Comparison of ENCODE assay signal across 8 cellular contexts in the genomic region with DNA sequence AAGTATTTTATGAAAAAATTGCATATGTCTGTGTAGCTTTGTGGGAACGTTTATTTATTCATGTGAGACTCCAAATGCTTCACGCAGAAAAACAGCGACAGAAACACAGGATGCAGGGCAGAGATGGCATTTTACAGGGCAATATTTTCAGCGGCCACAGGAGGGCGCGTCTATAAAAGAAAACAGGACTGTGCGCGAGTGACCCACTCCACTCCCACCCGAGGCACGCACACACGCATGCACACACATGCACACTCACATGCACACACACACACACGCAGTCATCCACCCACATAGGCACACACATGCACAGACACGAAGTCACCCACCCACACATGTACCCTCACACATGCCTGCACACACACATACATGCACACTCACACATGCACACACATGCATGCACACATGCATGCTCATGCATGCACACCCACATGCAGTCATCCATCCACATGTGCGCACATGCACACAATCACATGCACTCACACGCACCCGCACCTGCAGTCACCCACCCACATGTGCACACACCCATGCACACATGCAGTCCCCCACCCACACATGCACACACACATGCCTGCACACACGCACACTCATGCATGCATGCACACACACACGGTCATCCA.
DNase-seq lines count a peak whose midpoint lies in the region; ATAC-seq and TF ChIP-seq lines count a peak whose summit lies in the region.

No MANE protein-coding gene starts in this region.

- DNase-seq in activated gamma-delta T cell treated with Interleukin-2 at 50 U/mL for 16 hours (peak; percentile 58), activated gamma-delta T cell (lab: John Stamatoyannopoulos, UW) (no peak), NCI-H1694 (lab: John Stamatoyannopoulos, UW) (peak; percentile 34), cerebellum (ENCODE audit: low spot score) (peak; percentile 41), lower lobe of right lung (peak; percentile 52)
- peak; percentile 39 for DNase-seq in activated CD4-positive, alpha-beta T cell treated with anti-CD3 and anti-CD28 coated beads for 1 hour
- DNase-seq in stimulated activated CD8-positive, alpha-beta memory T cell treated with anti-CD3 and anti-CD28 coated beads, Interleukin-15, amount 100 ng/mL, for 4 hours (ENCODE audit: low read depth in 2 of 2), result peak; percentile 6 to 15

- ATAC-seq in lower lobe of right lung (peak; percentile 59 to 62), GM18861 (IDR thresholded peaks at IDR 0.05; ENCODE audit: unreplicated experiment) (no peak)

- intact Hi-C loops in lower lobe of right lung (cut with DNase I), result no loop called here

- peaks cover 9% of the 10 kb centered on the region for H3K4me1 ChIP-seq in lower lobe of right lung

- no peaks in the 10 kb centered on the region for H3K9me3 ChIP-seq in lower lobe of right lung

- H3K27ac ChIP-seq in lower lobe of right lung, result no peak overlapping the region

- no peaks in the 10 kb centered on the region for H3K36me3 ChIP-seq in lower lobe of right lung

- peak; percentile 67 for TF ChIP-seq CTCF in lower lobe of right lung (IDR thresholded peaks at IDR 0.05)

- no peaks in the 10 kb centered on the region for H3K27me3 ChIP-seq in lower lobe of right lung (ENCODE audit: low read depth)

- peak overlapping the region; percentile 14 for H3K4me3 ChIP-seq in lower lobe of right lung
